8 cellular contexts compared by ENCODE assay signal in genomic region chr9:133417541-133418461, GRCh38. TPM values are rescaled to one million over a fixed set of nuclear protein-coding genes. Genes with fewer than 3 reads are reported as not detected.
A peak's percentile ranks its signal among the peaks of the same experiment; 100 is the strongest.
DNase-seq lines count a peak whose midpoint lies in the region; ATAC-seq, FAIRE-seq and TF ChIP-seq lines count a peak whose summit lies in the region.

Gene REXO4 (minus strand): TSS chr9:133418010. CDS start chr9:133417844, 166 bp downstream.

- H3K36me3 Mint-ChIP-seq in activated CD4-positive, alpha-beta T cell treated with anti-CD3 and anti-CD28 coated beads, Interleukin-2, amount 10 ng/mL, durations not matched to agents 7 days and 5 days (ENCODE audit: low read depth): peaks cover 25% of the 10 kb centered on the region

- ATAC-seq in GM19023 (IDR thresholded peaks at IDR 0.05; ENCODE audit: unreplicated experiment) (peak; percentile 64), HG03280 (IDR thresholded peaks at IDR 0.05; ENCODE audit: unreplicated experiment) (peak; percentile 84), HepG2 (peak; percentile 87)

- intact Hi-C loops in HepG2 (cut with micrococcal nuclease; ENCODE audit: unreplicated experiment): no loop called here

- TF ChIP-seq POLR2A in HepG2 (IDR thresholded peaks at IDR 0.05; ENCODE audit: insufficient read depth in 1 of 2, low read depth in 2 of 2, low read length in 2 of 2): peak; percentile 70 to 84

- CTCF ChIA-PET in activated CD4-positive, alpha-beta T cell treated with anti-CD3 and anti-CD28 coated beads, Interleukin-2, amount 10 ng/mL, durations not matched to agents 7 days and 5 days (lab: Charles Lee): interaction anchor here (0.7 to 2.1 kb wide), 3 partner anchors 65 to 76 kb away, joined by 3 to 6 read pairs (median 3); no protein-coding TSS in a partner anchor
- CTCF ChIA-PET in HepG2 (lab: Yijun Ruan, JAX; ENCODE audit: low intra/inter-chr PET ratio, low total read pairs): no interaction called here

- peaks cover 36% of the 10 kb centered on the region for H3K79me2 ChIP-seq in HepG2 (ENCODE audit: insufficient read depth, low read length)

- in situ Hi-C loops in HepG2 (cut with HindIII; ENCODE audit: extremely low pct_ligation_motif_present, low pct_unique_long_range_greater_than_20kb): no loop called here

- H3K36me3 ChIP-seq in HepG2 (replicated peaks in 1 of 2; ENCODE audit: control insufficient read depth in 1 of 2, insufficient read depth in 2 of 2, low read length in 2 of 2): peaks cover 11 to 29% of the 10 kb centered on the region in 2 experiments; a peak in 4 of 5 replicates

- no peaks in the 10 kb centered on the region for H3K9me3 Mint-ChIP-seq in activated CD4-positive, alpha-beta T cell treated with anti-CD3 and anti-CD28 coated beads, Interleukin-2, amount 10 ng/mL, durations not matched to agents 7 days and 5 days

- WGBS in HepG2 (ENCODE audit: low lambda C conversion rate): under 1% methylated on average over 49 of the region's 75 CpGs

- no peak within 1 kb of the TSS for H2AFZ ChIP-seq in HepG2 (ENCODE audit: low read length)

- peak within 1 kb of the TSS; percentile 88 for H3K4me3 Mint-ChIP-seq in activated CD4-positive, alpha-beta T cell treated with anti-CD3 and anti-CD28 coated beads, Interleukin-2, amount 10 ng/mL, durations not matched to agents 7 days and 5 days

- FAIRE-seq in HepG2 (lab: Jason Lieb, UNC): peak; percentile 71

- BruUV-seq in HepG2 (replicated peaks; lab: Mats Ljungman, UMichigan): TSS peak; percentile 79

- no peak for TF ChIP-seq CTCF in AG10803 (conservative IDR thresholded peaks at IDR 0.05; ENCODE audit: low read length)
- peak; percentile 44 for TF ChIP-seq CTCF in HepG2 (CRISPR knock-in tag; IDR thresholded peaks at IDR 0.05)

- peak within 1 kb of the TSS; percentile 95 for H3K27ac ChIP-seq in HepG2 (ENCODE audit: extremely low read length, insufficient read depth, low read length)

- POLR2A ChIA-PET in activated CD4-positive, alpha-beta T cell treated with anti-CD3 and anti-CD28 coated beads, Interleukin-2, amount 10 ng/mL, durations not matched to agents 7 days and 5 days (lab: Charles Lee): no interaction called here
- POLR2A ChIA-PET in HepG2 (lab: Yijun Ruan, JAX): interaction anchor here (1.3 to 2.9 kb wide), 5 partner anchors 20 to 70 kb away, joined by 3 to 19 read pairs (median 4); partner anchors contain the start of genes CACFD1, MED22, RPL7A and SLC2A6

- DNase-seq in AG10803 (ENCODE audit: low read depth) (peak; percentile 86), NCI-H526 (lab: John Stamatoyannopoulos, UW) (peak; percentile 62 to 86), dedifferentiated amniotic fluid mesenchymal stem cell (ENCODE audit: extremely low spot score) (peak; percentile 62), HepG2 (ENCODE audit: low spot score) (peak; percentile 88)
- DNase-seq in activated CD4-positive, alpha-beta T cell treated with anti-CD3 and anti-CD28 coated beads, Interleukin-2, amount 10 ng/mL, durations not matched to agents 7 days and 5 days: peak; percentile 88
- DNase-seq in stimulated activated CD4-positive, alpha-beta T cell treated with anti-CD3 and anti-CD28 coated beads, Interleukin-2, amount 100 ng/mL, for 48 hours: peak; percentile 81 to 83

- H3K4me2 ChIP-seq in HepG2 (ENCODE audit: low read depth, low read length): peak within 1 kb of the TSS; percentile 86

- H3K4me1 Mint-ChIP-seq in activated CD4-positive, alpha-beta T cell treated with anti-CD3 and anti-CD28 coated beads, Interleukin-2, amount 10 ng/mL, durations not matched to agents 7 days and 5 days: peaks cover 57% of the 10 kb centered on the region

- TF ChIP-seq EP300 in HepG2 (IDR thresholded peaks at IDR 0.05; ENCODE audit: low read depth in 2 of 2, low read length in 2 of 2) (peak; percentile 22 to 38; a peak in 2 of 4 replicates), HepG2 (CRISPR knock-in tag; IDR thresholded peaks at IDR 0.05; ENCODE audit: borderline replicate concordance) (peak; percentile 45; the same call in 1 of the 2 replicates)

- peak within 1 kb of the TSS; percentile 84 for H3K4me3 ChIP-seq in AG10803 (ENCODE audit: low read length)
- H3K4me3 ChIP-seq in HepG2 (replicated peaks in 1 of 3; ENCODE audit: insufficient read depth in 1 of 3, low read depth in 2 of 3, low read length in 3 of 3): peak within 1 kb of the TSS; percentile 71 to 89 (median 84)

- peaks cover 70% of the 10 kb centered on the region for H3K4me1 ChIP-seq in HepG2 (ENCODE audit: insufficient read depth, low read length)

- no peaks in the 10 kb centered on the region for H3K27me3 Mint-ChIP-seq in activated CD4-positive, alpha-beta T cell treated with anti-CD3 and anti-CD28 coated beads, Interleukin-2, amount 10 ng/mL, durations not matched to agents 7 days and 5 days

- no peaks in the 10 kb centered on the region for H3K9me3 ChIP-seq in HepG2 (ENCODE audit: low read length)

- peak; percentile 51; the same call in 1 of the 2 replicates for TF ChIP-seq RAD21 in HepG2 (CRISPR knock-in tag; IDR thresholded peaks at IDR 0.05)

- H3K27me3 ChIP-seq in HepG2 (ENCODE audit: control insufficient read depth in 1 of 2, insufficient read depth in 2 of 2, low read length in 2 of 2): no peaks in the 10 kb centered on the region; a peak in 1 of 5 replicates

- H3K27ac Mint-ChIP-seq in activated CD4-positive, alpha-beta T cell treated with anti-CD3 and anti-CD28 coated beads, Interleukin-2, amount 10 ng/mL, durations not matched to agents 7 days and 5 days: peak within 1 kb of the TSS; percentile 94

- no peaks in the 10 kb centered on the region for H4K20me1 ChIP-seq in HepG2 (ENCODE audit: insufficient read depth, low read length)

- peak within 1 kb of the TSS; percentile 88 for H3K9ac ChIP-seq in HepG2 (ENCODE audit: insufficient read depth, low read depth, low read length)

TF ChIP-seq in HepG2, 621 proteins besides CTCF, POLR2A, EP300 and RAD21 (continues in another document):
- no peak for TF ChIP-seq NFRKB (IDR thresholded peaks at IDR 0.05)
- TF ChIP-seq RFX1 (IDR thresholded peaks at IDR 0.05): no peak
- TF ChIP-seq ZFX (CRISPR knock-in tag; IDR thresholded peaks at IDR 0.05; ENCODE audit: low read depth): peak; percentile 85
- TF ChIP-seq EHMT2 (IDR thresholded peaks at IDR 0.05; ENCODE audit: borderline replicate concordance, low read depth, low read length): no peak
- TF ChIP-seq ZNF784 (CRISPR knock-in tag; IDR thresholded peaks at IDR 0.05; ENCODE audit: borderline replicate concordance): peak; percentile 79; the same call in 1 of the 2 replicates
- TF ChIP-seq DNMT3B (CRISPR knock-in tag; conservative IDR thresholded peaks at IDR 0.05): peak; percentile 23; the same call in 1 of the 2 replicates
- TF ChIP-seq ZNF770 (CRISPR knock-in tag; IDR thresholded peaks at IDR 0.05): peak; percentile 60; the same call in 1 of the 2 replicates
- peak; percentile 75 for TF ChIP-seq CCAR2 (optimal IDR thresholded peaks at IDR 0.05; ENCODE audit: low read depth, low read length)
- TF ChIP-seq SMAD1 (CRISPR knock-in tag; IDR thresholded peaks at IDR 0.05; ENCODE audit: borderline replicate concordance, low read depth): no peak; the same call in 1 of the 2 replicates
- TF ChIP-seq ZNF143 (CRISPR knock-in tag; IDR thresholded peaks at IDR 0.05): peak; percentile 58

RNA-seq across cellular contexts. Expression of gene REXO4, which starts in this region (rescaled TPM):
- 10 to 100 TPM; 21.2 to 24.1 TPM for total RNA-seq in activated CD4-positive, alpha-beta T cell treated with anti-CD3 and anti-CD28 coated beads, Interleukin-2, amount 10 ng/mL, durations not matched to agents 7 days and 5 days
- total RNA-seq in HepG2 (2016; rRNA removed; fragmentation: Illumina TruSeq; extraction: Trizol): 30.4 and 32.9 TPM in 2 replicates
- 13.1 and 13.7 TPM in 2 replicates for total RNA-seq in HepG2 (2016; cell fraction: cytosol; rRNA removed; fragmentation: Illumina TruSeq; extraction: Trizol; ENCODE audit: low read depth)
- total RNA-seq in HepG2 (2016; cell fraction: insoluble cytoplasmic fraction; rRNA removed; fragmentation: Illumina TruSeq; extraction: Trizol): 30.5 and 30.8 TPM in 2 replicates
- total RNA-seq in HepG2 (2016; cell fraction: membrane; rRNA removed; fragmentation: Illumina TruSeq; extraction: Trizol): 26.1 and 26.5 TPM in 2 replicates
- 13.7 and 15.5 TPM in 2 replicates for total RNA-seq in HepG2 (2016; cell fraction: nucleus; rRNA removed; fragmentation: Illumina TruSeq; extraction: Trizol)
- polyA plus RNA-seq in HepG2 (2011; rRNA removed): 18.5 and 20.2 TPM in 2 replicates
- 20.6 and 24.2 TPM in 2 replicates for polyA plus RNA-seq in HepG2 (2011; cell fraction: cytosol; rRNA removed)
- polyA plus RNA-seq in HepG2 (2011; cell fraction: nucleus; rRNA removed): 13.1 and 13.9 TPM in 2 replicates
- 18.4 and 20.8 TPM in 2 replicates for polyA plus RNA-seq in HepG2 (2012)
- 13.2 and 14.9 TPM in 2 replicates for polyA plus RNA-seq in HepG2 (2016; cell fraction: cytosol; fragmentation: Illumina TruSeq; extraction: Trizol; ENCODE audit: low read depth)
- 40.1 and 41.2 TPM in 2 replicates for polyA plus RNA-seq in HepG2 (2016; cell fraction: insoluble cytoplasmic fraction; fragmentation: Illumina TruSeq; extraction: Trizol; ENCODE audit: low read depth)
- 23.2 and 24.3 TPM in 2 replicates for polyA plus RNA-seq in HepG2 (2016; cell fraction: membrane; fragmentation: Illumina TruSeq; extraction: Trizol; ENCODE audit: low read depth)
- polyA plus RNA-seq in HepG2 (2016; cell fraction: nucleus; fragmentation: Illumina TruSeq; extraction: Trizol; ENCODE audit: insufficient read depth, low read depth): 25.0 and 27.5 TPM in 2 replicates
- 29.1 and 46.3 TPM in 2 replicates for polyA minus RNA-seq in HepG2 (2011; rRNA and poly(A)+ RNA removed; ENCODE audit: low replicate concordance)
- 14.4 and 15.3 TPM in 2 replicates for polyA minus RNA-seq in HepG2 (2011; cell fraction: cytosol; rRNA and poly(A)+ RNA removed)
- polyA minus RNA-seq in HepG2 (2011; cell fraction: nucleus; rRNA and poly(A)+ RNA removed): 16.2 TPM in 2 replicates

Comparison
In these comparisons a context has a peak if more than half of its experiments do, and no peak if none do; other contexts are left out.
1. Peak in every context shown above with its lines: DNase-seq, ATAC-seq, H3K4me3 ChIP-seq and H3K27ac ChIP-seq.